10 cellular contexts compared by ENCODE assay signal in genomic region chr7:50397320-50397970, GRCh38. TPM values are rescaled to one million over a fixed set of nuclear protein-coding genes. Genes with fewer than 3 reads are reported as not detected.
DNase-seq lines count a peak whose midpoint lies in the region; ATAC-seq and TF ChIP-seq lines count a peak whose summit lies in the region.
"Had no signal": no experiment of that assay in that cellular context is flagged by ENCODE, and none has a peak within 500 bp of the region (broad histone marks: within the 10 kb centered on the region; RNA-seq: fewer than 3 reads in every experiment).

No MANE protein-coding gene starts in this region.

- CTCF ChIA-PET in RWPE1 (lab: Yijun Ruan, JAX), result interaction anchor here (0.6 kb wide), 1 partner anchor 281 kb away, joined by 3 read pairs; no protein-coding TSS in a partner anchor

- H3K27ac Mint-ChIP-seq in memory B cell, result peak overlapping the region; percentile 94

- ATAC-seq in GM18519 (IDR thresholded peaks at IDR 0.05; ENCODE audit: low FRiP score, unreplicated experiment), result peak; percentile 40
- ATAC-seq in GM21447 (IDR thresholded peaks at IDR 0.05; ENCODE audit: unreplicated experiment), result peak; percentile 65
- peak; percentile 63 for ATAC-seq in HG03342 (IDR thresholded peaks at IDR 0.05; ENCODE audit: unreplicated experiment)
- ATAC-seq in memory B cell (ENCODE audit: low read depth), result peak; percentile 55

- peak overlapping the region; percentile 28 for H3K4me3 Mint-ChIP-seq in memory B cell

- no peaks in the 10 kb centered on the region for H3K36me3 ChIP-seq in SJCRH30
- H3K36me3 ChIP-seq: cardiac muscle cell had no signal

- H3K36me3 Mint-ChIP-seq in memory B cell, result peaks cover 61% of the 10 kb centered on the region

- peaks cover 51% of the 10 kb centered on the region for H3K4me1 Mint-ChIP-seq in memory B cell

- H3K4me3 ChIP-seq in SJCRH30, result no peak overlapping the region
- H3K4me3 ChIP-seq: cardiac muscle cell had no signal

- no peaks in the 10 kb centered on the region for H3K4me1 ChIP-seq in SJCRH30

- no peaks in the 10 kb centered on the region for H3K27me3 Mint-ChIP-seq in memory B cell

- POLR2A ChIA-PET in RWPE1 (lab: Yijun Ruan, JAX; ENCODE audit: low non-redundant PET), result no interaction called here

- peaks cover 3% of the 10 kb centered on the region; the same call in 1 of the 2 replicates for H3K27me3 ChIP-seq in SJCRH30

- H3K27ac ChIP-seq in SJCRH30, result no peak overlapping the region
- H3K27ac ChIP-seq in RWPE1, result no peak overlapping the region
- H3K27ac ChIP-seq: cardiac muscle cell, VCaP had no signal

- TF ChIP-seq CTCF in RWPE1 (conservative IDR thresholded peaks at IDR 0.05; ENCODE audit: low read depth), result no peak

- H3K9me3 ChIP-seq in SJCRH30 (replicated peaks), result no peaks in the 10 kb centered on the region

- H3K9me3 Mint-ChIP-seq in memory B cell, result no peaks in the 10 kb centered on the region

- no peak for DNase-seq in memory B cell (ENCODE audit: low spot score in 2 of 2)
- no peak for DNase-seq in SJCRH30
- DNase-seq in DMS153 treated with DMSO at 0.1 percent for 48 hours (lab: John Stamatoyannopoulos, UW; ENCODE audit: unreplicated experiment), result no peak
- DNase-seq in RWPE1 (ENCODE audit: low spot score), result no peak
- DNase-seq: NCI-H510A had no signal

RNA-seq across cellular contexts. Expression of gene FIGNL1, which starts 52.7 kb away (rescaled TPM):
- total RNA-seq in SJCRH30 (2014; rRNA removed; shearing (Covaris generic)), result 52.4 and 62.4 TPM in 2 replicates
